30 cellular contexts compared by ENCODE assay signal in genomic region chr9:134351777-134352176, GRCh38. TPM values are rescaled to one million over a fixed set of nuclear protein-coding genes. Genes with fewer than 3 reads are reported as not detected.
DNase-seq lines count a peak whose midpoint lies in the region; ATAC-seq, FAIRE-seq and TF ChIP-seq lines count a peak whose summit lies in the region.
"Had no signal": no experiment of that assay in that cellular context is flagged by ENCODE, and none has a peak within 500 bp of the region (broad histone marks: within the 10 kb centered on the region; RNA-seq: fewer than 3 reads in every experiment).

No MANE protein-coding gene starts in this region.

- H3F3A ChIP-seq in GM23338 (replicated peaks; ENCODE audit: low read depth) = no peaks in the 10 kb centered on the region

- no peak overlapping the region for H3K9ac ChIP-seq in astrocyte (ENCODE audit: low read length)

- H3K9me3 ChIP-seq in astrocyte (ENCODE audit: insufficient read depth, low read depth, low read length) = no peaks in the 10 kb centered on the region
- H3K9me3 ChIP-seq in suprapubic skin = no peaks in the 10 kb centered on the region
- H3K9me3 ChIP-seq: colonic mucosa, SJSA1, thoracic aorta had no signal

- no peaks in the 10 kb centered on the region; the same call in none of the 2 replicates for H4K20me1 ChIP-seq in GM23338 (replicated peaks; ENCODE audit: insufficient read depth)
- peaks cover 97% of the 10 kb centered on the region for H4K20me1 ChIP-seq in astrocyte (ENCODE audit: insufficient read depth, low read length)

- H3K27ac Mint-ChIP-seq in GM23338 = peak overlapping the region; percentile 83
- peak overlapping the region; percentile 34 for H3K27ac Mint-ChIP-seq in astrocyte (ENCODE audit: unreplicated experiment)
- H3K27ac Mint-ChIP-seq in neural crest cell (ENCODE audit: unreplicated experiment) = peak overlapping the region; percentile 71
- H3K27ac Mint-ChIP-seq: activated naive CD8-positive, alpha-beta T cell treated with anti-CD3 and anti-CD28 coated beads for 36 hours; activated T-cell treated with anti-CD3 and anti-CD28 coated beads, Interleukin-2, amount 50 U/mL, for 24 hours; IgD-negative memory B cell; stimulated activated naive CD8-positive, alpha-beta T cell treated with anti-CD3 and anti-CD28 coated beads, Interleukin-15, Interleukin-2, amounts not matched to agents 100 ng/mL and 50 ng/mL, for 24 hours had no signal

- H3K4me2 ChIP-seq in GM23338 = no peak overlapping the region
- no peak overlapping the region for H3K4me2 ChIP-seq in astrocyte (ENCODE audit: low read length)
- H3K4me2 ChIP-seq: smooth muscle cell had no signal

- H3K27me3 Mint-ChIP-seq in GM23338 (ENCODE audit: insufficient read depth, low read depth, poor library complexity) (peaks cover 8% of the 10 kb centered on the region), astrocyte (ENCODE audit: low read depth, unreplicated experiment) (no peaks in the 10 kb centered on the region), neural crest cell (ENCODE audit: low read depth) (no peaks in the 10 kb centered on the region)
- H3K27me3 Mint-ChIP-seq: activated naive CD8-positive, alpha-beta T cell treated with anti-CD3 and anti-CD28 coated beads for 36 hours; activated T-cell treated with anti-CD3 and anti-CD28 coated beads, Interleukin-2, amount 50 U/mL, for 24 hours; stimulated activated naive CD8-positive, alpha-beta T cell treated with anti-CD3 and anti-CD28 coated beads, Interleukin-15, Interleukin-2, amounts not matched to agents 100 ng/mL and 50 ng/mL, for 24 hours had no signal

- H2AFZ ChIP-seq in GM23338 = no peak overlapping the region
- no peak overlapping the region for H2AFZ ChIP-seq in astrocyte (ENCODE audit: low read depth, low read length)

- H3K4me1 Mint-ChIP-seq in GM23338 (peaks cover 11% of the 10 kb centered on the region), astrocyte (ENCODE audit: low read depth, unreplicated experiment) (peaks cover 11% of the 10 kb centered on the region), neural crest cell (peaks cover 15% of the 10 kb centered on the region)
- H3K4me1 Mint-ChIP-seq: activated naive CD8-positive, alpha-beta T cell treated with anti-CD3 and anti-CD28 coated beads for 36 hours had no signal

- H3K36me3 ChIP-seq in GM23338 (ENCODE audit: insufficient read depth) (no peaks in the 10 kb centered on the region), astrocyte (ENCODE audit: insufficient read depth, low read length) (no peaks in the 10 kb centered on the region), suprapubic skin (no peaks in the 10 kb centered on the region)
- H3K36me3 ChIP-seq: colonic mucosa, SJSA1, thoracic aorta had no signal

- TF ChIP-seq EP300 in suprapubic skin (IDR thresholded peaks at IDR 0.05) = no peak

- TF ChIP-seq CTCF in GM23338 (conservative IDR thresholded peaks at IDR 0.05; ENCODE audit: low read depth in 2 of 2) = no peak
- TF ChIP-seq CTCF in astrocyte (IDR thresholded peaks at IDR 0.05; ENCODE audit: insufficient read depth, low read depth, low read length) = no peak
- TF ChIP-seq CTCF in neural crest cell (conservative IDR thresholded peaks at IDR 0.05) = no peak
- TF ChIP-seq CTCF in suprapubic skin (IDR thresholded peaks at IDR 0.05) = no peak

- H3K4me3 Mint-ChIP-seq in GM23338 (no peak overlapping the region), astrocyte (ENCODE audit: unreplicated experiment) (no peak overlapping the region), neural crest cell (no peak overlapping the region)
- H3K4me3 Mint-ChIP-seq: activated naive CD8-positive, alpha-beta T cell treated with anti-CD3 and anti-CD28 coated beads for 36 hours; activated T-cell treated with anti-CD3 and anti-CD28 coated beads, Interleukin-2, amount 50 U/mL, for 24 hours; stimulated activated naive CD8-positive, alpha-beta T cell treated with anti-CD3 and anti-CD28 coated beads, Interleukin-15, Interleukin-2, amounts not matched to agents 100 ng/mL and 50 ng/mL, for 24 hours had no signal

- 57% methylated on average over 20 of the region's 20 CpGs for WGBS in suprapubic skin

- H3K4me3 ChIP-seq in GM23338 = no peak overlapping the region
- H3K4me3 ChIP-seq in astrocyte (ENCODE audit: insufficient read depth, low read depth, low read length) = no peak overlapping the region
- no peak overlapping the region for H3K4me3 ChIP-seq in suprapubic skin
- H3K4me3 ChIP-seq: colonic mucosa, SJSA1, smooth muscle cell, thoracic aorta had no signal

- H3K27me3 ChIP-seq in GM23338 (ENCODE audit: insufficient read depth) (no peaks in the 10 kb centered on the region), astrocyte (ENCODE audit: insufficient read depth, low read length) (no peaks in the 10 kb centered on the region), suprapubic skin (no peaks in the 10 kb centered on the region)
- H3K27me3 ChIP-seq: colonic mucosa, SJSA1 had no signal

- no peaks in the 10 kb centered on the region for H3K9me3 Mint-ChIP-seq in GM23338
- no peaks in the 10 kb centered on the region for H3K9me3 Mint-ChIP-seq in astrocyte (ENCODE audit: unreplicated experiment)
- H3K9me3 Mint-ChIP-seq in neural crest cell = no peaks in the 10 kb centered on the region
- H3K9me3 Mint-ChIP-seq: activated naive CD8-positive, alpha-beta T cell treated with anti-CD3 and anti-CD28 coated beads for 36 hours; activated T-cell treated with anti-CD3 and anti-CD28 coated beads, Interleukin-2, amount 50 U/mL, for 24 hours; IgD-negative memory B cell; stimulated activated naive CD8-positive, alpha-beta T cell treated with anti-CD3 and anti-CD28 coated beads, Interleukin-15, Interleukin-2, amounts not matched to agents 100 ng/mL and 50 ng/mL, for 24 hours had no signal

- H3K79me2 ChIP-seq in GM23338 (replicated peaks; ENCODE audit: insufficient read depth) (peaks cover 57% of the 10 kb centered on the region), astrocyte (ENCODE audit: insufficient read depth, low read length) (peaks cover 93% of the 10 kb centered on the region)

- H3K27ac ChIP-seq in GM23338 (ENCODE audit: low read depth) = no peak overlapping the region
- no peak overlapping the region for H3K27ac ChIP-seq in astrocyte (ENCODE audit: low read depth, low read length)
- H3K27ac ChIP-seq in suprapubic skin = peak overlapping the region; percentile 91
- H3K27ac ChIP-seq: colonic mucosa, SJSA1, thoracic aorta had no signal

- DNase-seq in GM23338 (ENCODE audit: low spot score) (no peak), astrocyte (ENCODE audit: low read depth) (no peak), neural crest cell (ENCODE audit: low read depth, low spot score) (no peak), suprapubic skin (ENCODE audit: low spot score in 2 of 2) (no peak), AG08395 (ENCODE audit: low spot score) (no peak), HuH-7.5 (ENCODE audit: low spot score) (no peak), NCI-H345 treated with DMSO at 0.1 percent for 48 hours (lab: John Stamatoyannopoulos, UW; ENCODE audit: unreplicated experiment) (no peak)
- DNase-seq: activated gamma-delta T cell; activated naive CD8-positive, alpha-beta T cell treated with anti-CD3 and anti-CD28 coated beads for 36 hours; activated T-cell treated with anti-CD3 and anti-CD28 coated beads, Interleukin-2, amount 50 U/mL, for 24 hours; aorta; C1 segment of cervical spinal cord; colonic mucosa; COR-L47; effector memory CD4-positive, alpha-beta T cell; erythroblast; islet precursor cell; left ventricle myocardium superior; NCI-H1048; NCI-H1694; NCI-H82; stimulated activated CD4-positive, alpha-beta T cell treated with anti-CD3 and anti-CD28 coated beads, Interleukin-2, amount 100 ng/mL, for 24 hours; T1000 had no signal

- no peaks in the 10 kb centered on the region for H3K9me2 ChIP-seq in GM23338 (ENCODE audit: insufficient read depth)

- H3K4me1 ChIP-seq in GM23338 (ENCODE audit: insufficient read depth) (no peaks in the 10 kb centered on the region), astrocyte (ENCODE audit: insufficient read depth, low read length) (no peaks in the 10 kb centered on the region), suprapubic skin (peaks cover 100% of the 10 kb centered on the region)
- H3K4me1 ChIP-seq: SJSA1 had no signal

- H3K36me3 Mint-ChIP-seq in GM23338 (ENCODE audit: low read depth) (no peaks in the 10 kb centered on the region), astrocyte (ENCODE audit: low read depth, unreplicated experiment) (no peaks in the 10 kb centered on the region), neural crest cell (ENCODE audit: low read depth) (no peaks in the 10 kb centered on the region)
- H3K36me3 Mint-ChIP-seq: activated naive CD8-positive, alpha-beta T cell treated with anti-CD3 and anti-CD28 coated beads for 36 hours; IgD-negative memory B cell had no signal

- ATAC-seq in GM23338 = no peak

- FAIRE-seq in astrocyte (lab: Jason Lieb, UNC) = no peak
- FAIRE-seq: GM12892, H54 had no signal

- TF ChIP-seq POLR2A in suprapubic skin (IDR thresholded peaks at IDR 0.05) = no peak

TF ChIP-seq in GM23338, 12 proteins besides CTCF, POLR2A, EP300 and RAD21:
- TF ChIP-seq CREB1 (CRISPR knock-in tag; IDR thresholded peaks at IDR 0.05; ENCODE audit: low read depth) (no peak), ETS1 (IDR thresholded peaks at IDR 0.05) (no peak)

RNA-seq across cellular contexts. Expression of gene RXRA, which starts 25.5 kb away (rescaled TPM):
- 14.9 and 17.9 TPM in 2 replicates for total RNA-seq in GM23338 (2014; rRNA removed; shearing (Covaris generic))
- 4.8 and 4.9 TPM in 2 replicates for polyA plus RNA-seq in GM23338 (2016; fragmentation: Nextera tagmentation; extraction: Ambion mirVana)
- total RNA-seq in astrocyte = 33.4 and 33.7 TPM in 2 replicates
- 40.0 and 41.2 TPM in 2 replicates for total RNA-seq in neural crest cell
- total RNA-seq in suprapubic skin = 100 to 1,000 TPM; 165 to 240 (median 185) TPM
